In the genomic region with DNA sequence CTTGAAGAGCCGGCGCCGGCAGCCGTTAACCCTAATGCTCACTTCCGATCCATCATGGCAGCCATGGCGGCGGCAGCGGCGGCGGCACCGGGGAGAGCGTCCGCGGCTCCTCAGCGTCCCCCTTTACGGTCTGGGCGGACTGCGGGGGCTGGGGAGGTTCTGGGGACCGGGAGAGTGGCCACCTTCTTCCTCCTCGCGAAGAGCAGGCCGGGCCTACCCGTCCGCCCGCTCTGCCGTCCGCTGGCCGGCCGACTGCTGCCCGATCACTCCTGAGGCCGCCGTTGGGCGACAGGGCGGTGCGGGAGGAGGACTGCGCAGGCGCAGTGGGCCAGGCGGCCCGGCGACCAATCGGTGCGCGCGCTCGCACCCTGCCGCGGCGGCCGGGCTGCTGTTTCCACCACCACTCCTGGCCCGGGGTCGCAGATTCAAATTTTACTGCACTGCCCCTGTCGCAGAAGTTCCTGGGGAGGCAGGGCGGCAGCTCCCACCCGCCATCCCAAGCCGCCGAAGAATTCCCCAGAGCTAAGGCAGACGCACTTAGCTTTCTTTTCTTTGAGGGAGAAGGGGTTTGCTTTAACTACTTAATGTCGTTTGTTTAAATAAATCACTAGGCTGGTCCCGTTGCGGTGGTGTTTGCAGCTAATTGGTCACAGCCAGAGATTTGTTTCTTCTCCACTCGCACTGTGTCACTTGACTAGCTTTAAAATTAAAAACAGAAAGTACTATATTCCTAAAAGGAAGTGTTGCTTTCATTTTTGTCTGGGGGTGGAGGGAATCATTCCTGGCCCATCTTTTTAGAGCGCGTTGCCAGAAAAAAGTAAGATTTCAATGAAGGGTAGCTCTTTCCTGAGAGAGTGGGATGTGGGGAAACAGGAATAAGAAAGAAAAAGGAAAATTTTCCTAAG, we compare ENCODE assay signal across 8 cellular contexts. TPM values are rescaled to one million over a fixed set of nuclear protein-coding genes. Genes with fewer than 3 reads are reported as not detected.
DNase-seq lines count a peak whose midpoint lies in the region; ATAC-seq lines count a peak whose summit lies in the region.

A gene (minus strand): TSS at position 290 of the 905 bp plus-strand sequence. CDS start 452 bp downstream, outside the sequence.

- peak; percentile 60 for DNase-seq in NCI-H146 treated with DMSO at 0.1 percent for 48 hours (lab: John Stamatoyannopoulos, UW; ENCODE audit: unreplicated experiment)
- DNase-seq in left ventricle myocardium superior, result peak; percentile 95
- peak; percentile 54 for DNase-seq in pulmonary artery endothelial cell (ENCODE audit: low read depth, low spot score)

- ATAC-seq in GM18499 (IDR thresholded peaks at IDR 0.05; ENCODE audit: insufficient read depth, unreplicated experiment) (peak; percentile 56), HG02870 (IDR thresholded peaks at IDR 0.05; ENCODE audit: unreplicated experiment) (peak; percentile 78), left ventricle myocardium superior (peak; percentile 97)

- H3K27ac ChIP-seq in angular gyrus (ENCODE audit: low read depth, low read length) (peak within 1 kb of the TSS; percentile 85), urinary bladder (ENCODE audit: low read depth) (peak within 1 kb of the TSS; percentile 99)

- intact Hi-C loops in T-helper 2 cell treated with Interferon-gamma antibody and Interleukin-4, amounts not matched to agents 100 ng/mL and 5 ng/mL, for 36 hours (cut with micrococcal nuclease), result loop anchor here (1.0 to 5.0 kb wide), 6 partner anchors 94 to 739 kb away; a partner anchor contains a TSS
- intact Hi-C loops in left ventricle myocardium superior (cut with micrococcal nuclease), result no loop called here

- 1% methylated on average over 63 of the region's 63 CpGs for WGBS in urinary bladder

- peak within 1 kb of the TSS; percentile 89 for H3K4me3 ChIP-seq in urinary bladder (ENCODE audit: low read depth, low read length)

- no peaks in the 10 kb centered on the region for H3K4me1 ChIP-seq in urinary bladder (ENCODE audit: insufficient read depth)

- no peaks in the 10 kb centered on the region for H3K36me3 ChIP-seq in urinary bladder (ENCODE audit: insufficient read depth)

RNA-seq across cellular contexts. Expression of the gene that starts here (rescaled TPM):
- total RNA-seq in T-helper 2 cell treated with Interferon-gamma antibody and Interleukin-4, amounts not matched to agents 100 ng/mL and 5 ng/mL, for 36 hours, result 69.3 and 70.4 TPM in 2 replicates
- total RNA-seq in left ventricle myocardium superior, result 139 TPM
- total RNA-seq in pulmonary artery endothelial cell, result 145 and 175 TPM in 2 replicates
- 189 TPM for total RNA-seq in urinary bladder
- polyA plus RNA-seq in urinary bladder, result 92.6 TPM

Comparison
In these comparisons a context has a peak if more than half of its experiments do, and no peak if none do; other contexts are left out.
1. Peak in every context shown above with its lines: DNase-seq, ATAC-seq, H3K4me3 ChIP-seq and H3K27ac ChIP-seq.